Comparison of ENCODE assay signal across 8 cellular contexts in genomic region chr21:33229099-33229775, GRCh38. TPM values are rescaled to one million over a fixed set of nuclear protein-coding genes. Genes with fewer than 3 reads are reported as not detected.
DNase-seq lines count a peak whose midpoint lies in the region; ATAC-seq and TF ChIP-seq lines count a peak whose summit lies in the region.

No MANE protein-coding gene starts in this region.

- H3K27me3 Mint-ChIP-seq in activated CD4-positive, alpha-beta memory T cell treated with anti-CD3 and anti-CD28 coated beads for 36 hours: no peaks in the 10 kb centered on the region

- H3K27me3 ChIP-seq in cardiac muscle cell (no peaks in the 10 kb centered on the region), left lung (no peaks in the 10 kb centered on the region), uterus (no peaks in the 10 kb centered on the region)

- no peak for DNase-seq in cardiac muscle cell (ENCODE audit: low read depth in 1 of 2, low spot score in 1 of 2)
- DNase-seq in cardiac septum (ENCODE audit: low spot score): no peak
- no peak for DNase-seq in activated CD4-positive, alpha-beta memory T cell treated with anti-CD3 and anti-CD28 coated beads for 36 hours
- DNase-seq in left lung: no peak
- DNase-seq in uterus: no peak
- no peak for DNase-seq in CD1c-positive myeloid dendritic cell (ENCODE audit: extremely low spot score)
- DNase-seq in anterior cingulate cortex (lab: John Stamatoyannopoulos, UW): no peak

- no peaks in the 10 kb centered on the region for H3K9me3 Mint-ChIP-seq in activated CD4-positive, alpha-beta memory T cell treated with anti-CD3 and anti-CD28 coated beads for 36 hours

- ATAC-seq in left lung (no peak), HG02870 (IDR thresholded peaks at IDR 0.05; ENCODE audit: unreplicated experiment) (no peak)

- peak overlapping the region; percentile 72 for H3K4me3 Mint-ChIP-seq in activated CD4-positive, alpha-beta memory T cell treated with anti-CD3 and anti-CD28 coated beads for 36 hours

- peaks cover 16% of the 10 kb centered on the region for H3K36me3 Mint-ChIP-seq in activated CD4-positive, alpha-beta memory T cell treated with anti-CD3 and anti-CD28 coated beads for 36 hours

- H3K9me3 ChIP-seq in cardiac muscle cell (ENCODE audit: low read depth): no peaks in the 10 kb centered on the region
- no peaks in the 10 kb centered on the region for H3K9me3 ChIP-seq in left lung
- no peaks in the 10 kb centered on the region for H3K9me3 ChIP-seq in uterus

- H3K27ac Mint-ChIP-seq in activated CD4-positive, alpha-beta memory T cell treated with anti-CD3 and anti-CD28 coated beads for 36 hours: peak overlapping the region; percentile 72

- H3K4me1 ChIP-seq in cardiac muscle cell (ENCODE audit: low read depth): no peaks in the 10 kb centered on the region
- H3K4me1 ChIP-seq in left lung: peaks cover 16 to 48% of the 10 kb centered on the region in 2 donors
- peaks cover 5 to 6% of the 10 kb centered on the region in 2 donors for H3K4me1 ChIP-seq in uterus

- intact Hi-C loops in cardiac septum (cut with DNase I) (no loop called here), left lung (cut with DNase I) (no loop called here), uterus (cut with DNase I; ENCODE audit: low total_unique reads) (no loop called here)
- intact Hi-C loops in activated CD4-positive, alpha-beta memory T cell treated with anti-CD3 and anti-CD28 coated beads for 36 hours (cut with micrococcal nuclease): no loop called here

- TF ChIP-seq CTCF in cardiac muscle cell (IDR thresholded peaks at IDR 0.05; ENCODE audit: low read depth, low read length) (no peak), left lung (IDR thresholded peaks at IDR 0.05) (no peak), uterus (IDR thresholded peaks at IDR 0.05) (no peak)

- TF ChIP-seq POLR2A in uterus (IDR thresholded peaks at IDR 0.05): no peak

- H3K4me3 ChIP-seq in cardiac muscle cell (peak overlapping the region; percentile 97), left lung (peak overlapping the region; percentile 5 to 83), uterus (peak overlapping the region; percentile 69 to 96)

- H3K36me3 ChIP-seq in cardiac muscle cell (no peaks in the 10 kb centered on the region), left lung (no peaks in the 10 kb centered on the region), uterus (no peaks in the 10 kb centered on the region)

- CTCF ChIA-PET in activated CD4-positive, alpha-beta memory T cell treated with anti-CD3 and anti-CD28 coated beads for 36 hours (lab: Charles Lee): interaction anchor here (0.7 kb wide), 1 partner anchor 132 kb away, joined by 3 read pairs; no protein-coding TSS in a partner anchor

- peaks cover 42% of the 10 kb centered on the region for H3K4me1 Mint-ChIP-seq in activated CD4-positive, alpha-beta memory T cell treated with anti-CD3 and anti-CD28 coated beads for 36 hours (ENCODE audit: low read depth)

- H3K27ac ChIP-seq in cardiac muscle cell (no peak overlapping the region), left lung (peak overlapping the region; percentile 98 to 99), uterus (peak overlapping the region; percentile 88 to 98)

- POLR2A ChIA-PET in activated CD4-positive, alpha-beta memory T cell treated with anti-CD3 and anti-CD28 coated beads for 36 hours (lab: Charles Lee): interaction anchor here (1.2 to 1.8 kb wide), 3 partner anchors 12 to 132 kb away, joined by 3 to 5 read pairs (median 4); partner anchors contain the start of gene IL10RB

RNA-seq across cellular contexts. Expression of gene IFNAR2, which starts 0.5 kb away (rescaled TPM):
- total RNA-seq in cardiac muscle cell: 1.3 and 3.3 TPM in 2 replicates
- 10.9 and 20.3 TPM in 2 replicates for polyA plus RNA-seq in cardiac muscle cell
- total RNA-seq in cardiac septum: 14.4 TPM
- total RNA-seq in activated CD4-positive, alpha-beta memory T cell treated with anti-CD3 and anti-CD28 coated beads for 36 hours: 10 to 100 TPM; 29.9 to 30.1 TPM
- total RNA-seq in left lung: 10 to 100 TPM; 46.3 to 50.1 TPM
- 10 to 100 TPM in 3 of 4 donors, 1 to 10 TPM in 1; 2.4 to 38.4 (median 24.4) TPM for total RNA-seq in uterus

RNA-seq across cellular contexts. Expression of gene IL10RB, which starts 36.9 kb away (rescaled TPM):
- total RNA-seq in cardiac muscle cell: 7.5 and 8.4 TPM in 2 replicates
- polyA plus RNA-seq in cardiac muscle cell: 16.1 and 17.8 TPM in 2 replicates
- total RNA-seq in cardiac septum: 7.2 TPM
- total RNA-seq in activated CD4-positive, alpha-beta memory T cell treated with anti-CD3 and anti-CD28 coated beads for 36 hours: 10 to 100 TPM; 31.3 to 32.5 TPM
- 10 to 100 TPM; 42.3 to 48.2 TPM for total RNA-seq in left lung
- total RNA-seq in uterus: 10 to 100 TPM; 17.9 to 45.5 (median 27.7) TPM

Comparison
In these comparisons a context has a peak if more than half of its experiments do, and no peak if none do; other contexts are left out.
1. H3K4me3 ChIP-seq: peak in every context shown above with its lines; median percentile 97 in cardiac muscle cell; 82 in uterus; 44 in left lung.